Comparison of ENCODE assay signal across 2 cellular contexts in genomic region chr17:79107499-79108231, GRCh38.
TF ChIP-seq lines count a peak whose summit lies in the region.

No MANE protein-coding gene starts in this region.

TF ChIP-seq in WTC11, 78 proteins besides CTCF, POLR2A, EP300 and RAD21 (continued from another document):
- TF ChIP-seq ZNF425 (CRISPR knock-in tag; conservative IDR thresholded peaks at IDR 0.05): no peak
- no peak for TF ChIP-seq NFYB (CRISPR knock-in tag; conservative IDR thresholded peaks at IDR 0.05; ENCODE audit: low read depth)
- TF ChIP-seq SP1 (CRISPR knock-in tag; conservative IDR thresholded peaks at IDR 0.05): no peak
- no peak for TF ChIP-seq CREB1 (CRISPR knock-in tag; IDR thresholded peaks at IDR 0.05)
- no peak for TF ChIP-seq NR1H2 (CRISPR knock-in tag; IDR thresholded peaks at IDR 0.05)
- TF ChIP-seq ESRRA (CRISPR knock-in tag; IDR thresholded peaks at IDR 0.05; ENCODE audit: borderline replicate concordance): no peak
- TF ChIP-seq ETV6 (CRISPR knock-in tag; IDR thresholded peaks at IDR 0.05): no peak
- TF ChIP-seq KAT7 (CRISPR knock-in tag; IDR thresholded peaks at IDR 0.05; ENCODE audit: borderline replicate concordance): no peak
- no peak for TF ChIP-seq USF1 (CRISPR knock-in tag; IDR thresholded peaks at IDR 0.05)
- no peak for TF ChIP-seq ATF3 (CRISPR knock-in tag; conservative IDR thresholded peaks at IDR 0.05)

TF ChIP-seq in GM23338, 12 proteins besides CTCF, POLR2A, EP300 and RAD21 (continued from another document):
- TF ChIP-seq ZNF462 (CRISPR knock-in tag; IDR thresholded peaks at IDR 0.05): no peak
- TF ChIP-seq ZNF114 (CRISPR knock-in tag; IDR thresholded peaks at IDR 0.05): no peak
- no peak for TF ChIP-seq REST (IDR thresholded peaks at IDR 0.05; ENCODE audit: unreplicated experiment)
- no peak for TF ChIP-seq NANOG (IDR thresholded peaks at IDR 0.05; ENCODE audit: borderline replicate concordance)
